ENCODE assay signal across 25 cellular contexts in the genomic region with DNA sequence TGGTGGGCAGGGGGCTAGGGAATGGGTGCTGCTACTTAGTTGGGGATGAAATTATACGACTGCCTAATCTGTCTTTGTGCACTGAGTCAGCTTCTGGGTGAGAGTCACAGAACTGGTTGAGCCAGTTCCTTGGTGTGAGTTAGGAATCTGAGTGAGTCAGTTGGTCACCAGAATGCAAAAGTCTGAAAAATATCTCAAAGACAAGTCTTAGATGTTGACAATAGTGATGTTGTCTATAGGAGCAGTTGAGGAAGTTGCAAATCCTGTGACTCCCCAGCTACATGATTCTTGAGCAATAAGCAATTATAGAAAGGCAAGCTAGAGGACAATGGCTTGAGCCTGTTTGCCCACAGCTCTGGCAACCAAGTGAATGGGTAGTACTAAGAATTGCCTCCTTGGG.
DNase-seq lines count a peak whose midpoint lies in the region; ATAC-seq and TF ChIP-seq lines count a peak whose summit lies in the region.
"Had no signal": no experiment of that assay in that cellular context is flagged by ENCODE, and none has a peak within 500 bp of the region (broad histone marks: within the 10 kb centered on the region; RNA-seq: fewer than 3 reads in every experiment).

No MANE protein-coding gene starts in this region.

- H3K4me3 Mint-ChIP-seq in progenitor cell of endocrine pancreas (ENCODE audit: low read depth) = no peak overlapping the region
- H3K4me3 Mint-ChIP-seq: activated naive CD4-positive, alpha-beta T cell treated with anti-CD3 and anti-CD28 coated beads, Interleukin-2, amount 10 ng/mL, durations not matched to agents 7 days and 5 days; activated T-cell treated with anti-CD3 and anti-CD28 coated beads, Interleukin-2, amount 50 U/mL, for 72 hours; CD8-positive, alpha-beta memory T cell; stimulated activated naive CD8-positive, alpha-beta T cell treated with anti-CD3 and anti-CD28 coated beads, Interleukin-15, amount 100 ng/mL, for 72 hours had no signal

- H3K9me3 Mint-ChIP-seq in progenitor cell of endocrine pancreas (ENCODE audit: low read depth) = peaks cover 8% of the 10 kb centered on the region
- H3K9me3 Mint-ChIP-seq: activated naive CD4-positive, alpha-beta T cell treated with anti-CD3 and anti-CD28 coated beads, Interleukin-2, amount 10 ng/mL, durations not matched to agents 7 days and 5 days; activated T-cell treated with anti-CD3 and anti-CD28 coated beads, Interleukin-2, amount 50 U/mL, for 72 hours; stimulated activated naive CD8-positive, alpha-beta T cell treated with anti-CD3 and anti-CD28 coated beads, Interleukin-15, amount 100 ng/mL, for 72 hours had no signal

- H3K27me3 Mint-ChIP-seq in progenitor cell of endocrine pancreas = no peaks in the 10 kb centered on the region
- H3K27me3 Mint-ChIP-seq: activated naive CD4-positive, alpha-beta T cell treated with anti-CD3 and anti-CD28 coated beads, Interleukin-2, amount 10 ng/mL, durations not matched to agents 7 days and 5 days; CD8-positive, alpha-beta memory T cell; stimulated activated naive CD8-positive, alpha-beta T cell treated with anti-CD3 and anti-CD28 coated beads, Interleukin-15, amount 100 ng/mL, for 72 hours had no signal

- no peak overlapping the region for H3K27ac ChIP-seq in foreskin keratinocyte
- H3K27ac ChIP-seq: 22Rv1, tibial nerve had no signal

- H3K27me3 ChIP-seq in foreskin keratinocyte = no peaks in the 10 kb centered on the region
- H3K27me3 ChIP-seq: MG63, tibial nerve had no signal

- H3K4me1 ChIP-seq in foreskin keratinocyte = no peaks in the 10 kb centered on the region
- H3K4me1 ChIP-seq: tibial nerve had no signal

- H3K36me3 Mint-ChIP-seq in progenitor cell of endocrine pancreas (ENCODE audit: insufficient read depth) = no peaks in the 10 kb centered on the region
- H3K36me3 Mint-ChIP-seq: activated naive CD4-positive, alpha-beta T cell treated with anti-CD3 and anti-CD28 coated beads, Interleukin-2, amount 10 ng/mL, durations not matched to agents 7 days and 5 days; CD8-positive, alpha-beta memory T cell had no signal

- TF ChIP-seq CTCF in foreskin keratinocyte (conservative IDR thresholded peaks at IDR 0.05) = no peak
- no peak for TF ChIP-seq CTCF in progenitor cell of endocrine pancreas (IDR thresholded peaks at IDR 0.05; ENCODE audit: unreplicated experiment)

- H3K27ac Mint-ChIP-seq in progenitor cell of endocrine pancreas = peak overlapping the region; percentile 76
- H3K27ac Mint-ChIP-seq: activated naive CD4-positive, alpha-beta T cell treated with anti-CD3 and anti-CD28 coated beads, Interleukin-2, amount 10 ng/mL, durations not matched to agents 7 days and 5 days; activated T-cell treated with anti-CD3 and anti-CD28 coated beads, Interleukin-2, amount 50 U/mL, for 72 hours; CD8-positive, alpha-beta memory T cell; stimulated activated naive CD8-positive, alpha-beta T cell treated with anti-CD3 and anti-CD28 coated beads, Interleukin-15, amount 100 ng/mL, for 72 hours had no signal

- ATAC-seq in foreskin keratinocyte (peak; percentile 92), GM21423 (IDR thresholded peaks at IDR 0.05; ENCODE audit: unreplicated experiment) (no peak)
- ATAC-seq: activated CD4-positive, CD25-positive, alpha-beta regulatory T cell treated with anti-CD3 and anti-CD28 coated beads, Interleukin-2, amount 50 U/mL, for 24 hours; activated T-cell treated with anti-CD3 and anti-CD28 coated beads, Interleukin-2, amount 50 U/mL, for 72 hours; stimulated activated naive CD8-positive, alpha-beta T cell treated with anti-CD3 and anti-CD28 coated beads, Interleukin-15, amount 100 ng/mL, for 72 hours had no signal

- DNase-seq in DMS153 (lab: John Stamatoyannopoulos, UW) = peak; percentile 10
- no peak for DNase-seq in DMS153 treated with DMSO at 0.1 percent for 48 hours (lab: John Stamatoyannopoulos, UW; ENCODE audit: unreplicated experiment)
- peak; percentile 10 for DNase-seq in RPMI7951 (ENCODE audit: low read depth)
- DNase-seq in foreskin keratinocyte = peak; percentile 62 to 92
- no peak for DNase-seq in progenitor cell of endocrine pancreas (ENCODE audit: low spot score, unreplicated experiment)
- no peak for DNase-seq in HK-2 (ENCODE audit: unreplicated experiment)
- no peak for DNase-seq in NCI-H1436 (lab: John Stamatoyannopoulos, UW)
- DNase-seq: activated naive CD4-positive, alpha-beta T cell treated with anti-CD3 and anti-CD28 coated beads, Interleukin-2, amount 10 ng/mL, durations not matched to agents 7 days and 5 days; activated T-cell treated with anti-CD3 and anti-CD28 coated beads, Interleukin-2, amount 50 U/mL, for 72 hours; aorta; CD8-positive, alpha-beta memory T cell; cerebellar nuclear complex; MG63; NCI-H1436 treated with DMSO at 0.1 percent for 48 hours; NCI-H69; OCI-M1; SK-N-SH; small intestine; stimulated activated CD4-positive, alpha-beta T cell treated with anti-CD3 and anti-CD28 coated beads, Interleukin-2, amount 100 ng/mL, for 48 hours; stimulated activated naive CD8-positive, alpha-beta T cell treated with anti-CD3 and anti-CD28 coated beads, Interleukin-15, amount 100 ng/mL, for 72 hours; T1000 had no signal

- H3K4me1 Mint-ChIP-seq in progenitor cell of endocrine pancreas (ENCODE audit: low read depth) = peaks cover 4% of the 10 kb centered on the region
- H3K4me1 Mint-ChIP-seq: activated naive CD4-positive, alpha-beta T cell treated with anti-CD3 and anti-CD28 coated beads, Interleukin-2, amount 10 ng/mL, durations not matched to agents 7 days and 5 days; CD8-positive, alpha-beta memory T cell; stimulated activated naive CD8-positive, alpha-beta T cell treated with anti-CD3 and anti-CD28 coated beads, Interleukin-15, amount 100 ng/mL, for 72 hours had no signal

Comparison
In these comparisons a context has a peak if more than half of its experiments do, and no peak if none do; other contexts are left out.
1. DNase-seq: peak in DMS153 (single experiment), RPMI7951 (single experiment) and foreskin keratinocyte (2 of 2); none in DMS153 treated with DMSO at 0.1 percent for 48 hours (single experiment), progenitor cell of endocrine pancreas (single experiment), HK-2 (single experiment) and NCI-H1436 (single experiment).